ENCODE assay signal across 33 cellular contexts in genomic region chr22:27628341-27628740, GRCh38.
"Had no signal": no experiment of that assay in that cellular context is flagged by ENCODE, and none has a peak within 500 bp of the region (broad histone marks: within the 10 kb centered on the region; RNA-seq: fewer than 3 reads in every experiment).

No MANE protein-coding gene starts in this region.

- H3K4me1 ChIP-seq: ascending aorta had no signal

- H3K4me3 Mint-ChIP-seq: activated B cell treated with CpG ODN at 0.5 μM for 24 hours; activated CD4-positive, alpha-beta memory T cell treated with anti-CD3 and anti-CD28 coated beads for 36 hours; activated CD4-positive, alpha-beta T cell treated with anti-CD3 and anti-CD28 coated beads, Interleukin-2, amount 10 ng/mL, durations not matched to agents 24 days and 14 days; activated CD8-positive, alpha-beta T cell treated with anti-CD3 and anti-CD28 coated beads for 36 hours; activated naive CD4-positive, alpha-beta T cell treated with anti-CD3 and anti-CD28 coated beads, Interleukin-2, amount 10 ng/mL, durations not matched to agents 7 days and 5 days; activated naive CD4-positive, alpha-beta T cell treated with anti-CD3 and anti-CD28 coated beads, Interleukin-2, amount 50 U/mL, for 24 hours; activated naive CD8-positive, alpha-beta T cell; activated naive CD8-positive, alpha-beta T cell treated with anti-CD3 and anti-CD28 coated beads, Interleukin-2, amount 10 ng/mL, durations not matched to agents 7 days and 5 days; activated naive CD8-positive, alpha-beta T cell treated with anti-CD3 and anti-CD28 coated beads, Interleukin-2, amount 50 U/mL, for 24 hours; activated T-cell treated with anti-CD3 and anti-CD28 coated beads, Interleukin-2, amount 50 U/mL, for 4 hours; brain; T-helper 1 cell treated with Interleukin-12 subunit alpha and Interleukin-12 subunit beta and Interleukin-4 antibody, amounts not matched to agents 30 μg/mL and 1 μg/mL, for 36 hours; T-helper 2 cell treated with Interferon-gamma antibody and Interleukin-4, amounts not matched to agents 5 μg/mL and 100 μg/mL, for 36 hours had no signal

- DNase-seq: activated B cell treated with CpG ODN at 0.5 μM for 24 hours; activated CD4-positive, alpha-beta memory T cell treated with anti-CD3 and anti-CD28 coated beads for 36 hours; activated CD4-positive, alpha-beta T cell treated with anti-CD3 and anti-CD28 coated beads for 4 hours; activated CD4-positive, alpha-beta T cell treated with anti-CD3 and anti-CD28 coated beads, Interleukin-2, amount 10 ng/mL, durations not matched to agents 24 days and 14 days; activated CD4-positive, alpha-beta T cell treated with anti-CD3 and anti-CD28 coated beads, Interleukin-2, amount 50 U/mL, for 1 hour; activated CD4-positive, alpha-beta T cell treated with anti-CD3 and anti-CD28 coated beads, Interleukin-2, amount 50 U/mL, for 4 hours; activated CD4-positive, CD25-positive, alpha-beta regulatory T cell treated with anti-CD3 and anti-CD28 coated beads, Interleukin-2, amount 50 U/mL, for 72 hours; activated CD8-positive, alpha-beta memory T cell treated with anti-CD3 and anti-CD28 coated beads, Interleukin-2, amount 50 U/mL, for 4 hours; activated CD8-positive, alpha-beta T cell treated with anti-CD3 and anti-CD28 coated beads for 36 hours; activated effector memory CD4-positive, alpha-beta T cell treated with Interleukin-2 at 50 U/mL for 16 hours; activated gamma-delta T cell; activated naive CD4-positive, alpha-beta T cell treated with anti-CD3 and anti-CD28 coated beads, Interleukin-2, amount 10 ng/mL, durations not matched to agents 7 days and 5 days; activated naive CD4-positive, alpha-beta T cell treated with Interleukin-2 at 50 U/mL for 16 hours; activated naive CD8-positive, alpha-beta T cell treated with anti-CD3 and anti-CD28 coated beads, Interleukin-2, amount 10 ng/mL, durations not matched to agents 7 days and 5 days; activated naive CD8-positive, alpha-beta T cell treated with anti-CD3 and anti-CD28 coated beads, Interleukin-2, amount 50 U/mL, for 24 hours; activated T-cell treated with anti-CD3 and anti-CD28 coated beads for 4 hours; activated T-cell treated with anti-CD3 and anti-CD28 coated beads, Interleukin-2, amount 50 U/mL, for 1 hour; activated T-cell treated with anti-CD3 and anti-CD28 coated beads, Interleukin-2, amount 50 U/mL, for 4 hours; amygdala; anterior cingulate cortex; central memory CD4-positive, alpha-beta T cell; T-helper 1 cell; T-helper 2 cell; T-helper 9 cell had no signal

- H3K27ac Mint-ChIP-seq: activated B cell treated with CpG ODN at 0.5 μM for 24 hours; activated CD4-positive, alpha-beta memory T cell treated with anti-CD3 and anti-CD28 coated beads for 36 hours; activated CD4-positive, alpha-beta T cell treated with anti-CD3 and anti-CD28 coated beads, Interleukin-2, amount 10 ng/mL, durations not matched to agents 24 days and 14 days; activated CD8-positive, alpha-beta T cell treated with anti-CD3 and anti-CD28 coated beads for 36 hours; activated naive CD4-positive, alpha-beta T cell treated with anti-CD3 and anti-CD28 coated beads, Interleukin-2, amount 10 ng/mL, durations not matched to agents 7 days and 5 days; activated naive CD4-positive, alpha-beta T cell treated with anti-CD3 and anti-CD28 coated beads, Interleukin-2, amount 50 U/mL, for 24 hours; activated naive CD8-positive, alpha-beta T cell; activated naive CD8-positive, alpha-beta T cell treated with anti-CD3 and anti-CD28 coated beads, Interleukin-2, amount 10 ng/mL, durations not matched to agents 7 days and 5 days; activated naive CD8-positive, alpha-beta T cell treated with anti-CD3 and anti-CD28 coated beads, Interleukin-2, amount 50 U/mL, for 24 hours; activated T-helper 2 cell treated with anti-CD3 and anti-CD28 coated beads, Interferon-gamma antibody, Interleukin-2, Interleukin-4, amounts not matched to agents 10 μg/mL and 5 μg/mL and 100 μg/mL, durations not matched to agents 14 hours and 24 hours and 36 hours; T-helper 1 cell treated with Interleukin-12 subunit alpha and Interleukin-12 subunit beta and Interleukin-4 antibody, amounts not matched to agents 30 μg/mL and 1 μg/mL, for 36 hours; T-helper 2 cell treated with Interferon-gamma antibody and Interleukin-4, amounts not matched to agents 5 μg/mL and 100 μg/mL, for 36 hours had no signal

- H3K9me3 Mint-ChIP-seq: activated CD4-positive, alpha-beta memory T cell treated with anti-CD3 and anti-CD28 coated beads for 36 hours; activated CD4-positive, alpha-beta T cell treated with anti-CD3 and anti-CD28 coated beads, Interleukin-2, amount 10 ng/mL, durations not matched to agents 24 days and 14 days; activated CD8-positive, alpha-beta T cell treated with anti-CD3 and anti-CD28 coated beads for 36 hours; activated naive CD4-positive, alpha-beta T cell treated with anti-CD3 and anti-CD28 coated beads, Interleukin-2, amount 50 U/mL, for 24 hours; activated T-cell treated with anti-CD3 and anti-CD28 coated beads, Interleukin-2, amount 50 U/mL, for 4 hours; activated T-helper 2 cell treated with anti-CD3 and anti-CD28 coated beads, Interferon-gamma antibody, Interleukin-2, Interleukin-4, amounts not matched to agents 10 μg/mL and 5 μg/mL and 100 μg/mL, durations not matched to agents 14 hours and 24 hours and 36 hours; T-helper 1 cell treated with Interleukin-12 subunit alpha and Interleukin-12 subunit beta and Interleukin-4 antibody, amounts not matched to agents 30 μg/mL and 1 μg/mL, for 36 hours; T-helper 2 cell treated with Interferon-gamma antibody and Interleukin-4, amounts not matched to agents 5 μg/mL and 100 μg/mL, for 36 hours had no signal

- H3K36me3 ChIP-seq: ascending aorta had no signal

- H3K4me3 ChIP-seq: ascending aorta had no signal

- H3K36me3 Mint-ChIP-seq: activated CD4-positive, alpha-beta memory T cell treated with anti-CD3 and anti-CD28 coated beads for 36 hours; activated naive CD4-positive, alpha-beta T cell treated with anti-CD3 and anti-CD28 coated beads, Interleukin-2, amount 10 ng/mL, durations not matched to agents 7 days and 5 days; activated naive CD4-positive, alpha-beta T cell treated with anti-CD3 and anti-CD28 coated beads, Interleukin-2, amount 50 U/mL, for 24 hours; activated naive CD8-positive, alpha-beta T cell; activated naive CD8-positive, alpha-beta T cell treated with anti-CD3 and anti-CD28 coated beads, Interleukin-2, amount 10 ng/mL, durations not matched to agents 7 days and 5 days; brain had no signal

- H3K4me1 Mint-ChIP-seq: activated B cell treated with CpG ODN at 0.5 μM for 24 hours; activated CD4-positive, alpha-beta T cell treated with anti-CD3 and anti-CD28 coated beads, Interleukin-2, amount 10 ng/mL, durations not matched to agents 24 days and 14 days; activated naive CD4-positive, alpha-beta T cell treated with anti-CD3 and anti-CD28 coated beads, Interleukin-2, amount 10 ng/mL, durations not matched to agents 7 days and 5 days; activated naive CD4-positive, alpha-beta T cell treated with anti-CD3 and anti-CD28 coated beads, Interleukin-2, amount 50 U/mL, for 24 hours; activated naive CD8-positive, alpha-beta T cell treated with anti-CD3 and anti-CD28 coated beads, Interleukin-2, amount 10 ng/mL, durations not matched to agents 7 days and 5 days; activated naive CD8-positive, alpha-beta T cell treated with anti-CD3 and anti-CD28 coated beads, Interleukin-2, amount 50 U/mL, for 24 hours had no signal

- H3K27me3 Mint-ChIP-seq: activated CD4-positive, alpha-beta memory T cell treated with anti-CD3 and anti-CD28 coated beads for 36 hours; activated CD4-positive, alpha-beta T cell treated with anti-CD3 and anti-CD28 coated beads, Interleukin-2, amount 10 ng/mL, durations not matched to agents 24 days and 14 days; activated CD8-positive, alpha-beta T cell treated with anti-CD3 and anti-CD28 coated beads for 36 hours; activated naive CD4-positive, alpha-beta T cell treated with anti-CD3 and anti-CD28 coated beads, Interleukin-2, amount 10 ng/mL, durations not matched to agents 7 days and 5 days; activated naive CD4-positive, alpha-beta T cell treated with anti-CD3 and anti-CD28 coated beads, Interleukin-2, amount 50 U/mL, for 24 hours; activated naive CD8-positive, alpha-beta T cell; activated naive CD8-positive, alpha-beta T cell treated with anti-CD3 and anti-CD28 coated beads, Interleukin-2, amount 10 ng/mL, durations not matched to agents 7 days and 5 days; brain had no signal

- FAIRE-seq: TTC549 had no signal

- H3K9me3 ChIP-seq: ascending aorta had no signal

- ATAC-seq: activated CD8-positive, alpha-beta T cell treated with anti-CD3 and anti-CD28 coated beads for 36 hours; activated naive CD8-positive, alpha-beta T cell treated with anti-CD3 and anti-CD28 coated beads, Interleukin-2, amount 50 U/mL, for 24 hours; activated T-cell treated with anti-CD3 and anti-CD28 coated beads, Interleukin-2, amount 50 U/mL, for 4 hours had no signal

- H3K27ac ChIP-seq: ascending aorta, VCaP had no signal

- H3K27me3 ChIP-seq: ascending aorta had no signal
